ENCODE assay signal across 9 cellular contexts in the genomic region with DNA sequence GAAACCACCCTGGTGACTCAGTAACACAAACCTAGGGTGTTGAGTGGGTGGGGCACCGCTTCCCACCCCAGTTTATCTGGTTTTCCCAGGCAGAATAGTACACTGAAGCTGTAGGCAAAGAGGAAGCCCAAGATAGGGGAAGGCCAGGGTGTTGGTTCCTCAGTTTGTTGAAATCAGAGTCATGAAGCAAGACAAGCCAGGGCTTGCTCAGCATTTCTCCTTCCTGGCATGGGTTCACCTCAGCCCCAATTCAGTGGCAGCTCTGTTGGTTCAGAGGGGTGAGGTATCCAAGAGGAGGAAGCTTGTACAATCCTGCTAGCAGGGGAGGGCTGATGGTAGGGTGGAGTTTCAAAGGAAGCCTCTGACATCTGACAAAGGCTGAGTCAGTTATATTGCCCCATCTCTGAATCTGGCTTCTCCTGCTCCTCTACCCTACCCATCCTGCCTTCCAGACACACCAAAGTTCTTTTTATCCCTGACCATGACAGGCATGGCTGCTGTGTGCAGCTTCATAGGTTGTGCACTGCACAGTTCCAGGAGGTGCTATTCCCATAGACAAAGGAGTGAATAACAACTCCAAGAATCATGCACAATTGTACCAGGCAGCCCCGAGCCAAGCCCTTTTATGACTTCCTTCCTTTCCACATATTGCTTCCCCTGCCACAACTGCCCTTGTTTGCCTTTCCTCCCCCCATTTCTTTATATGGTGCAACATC. TPM values are rescaled to one million over a fixed set of nuclear protein-coding genes. Genes with fewer than 3 reads are reported as not detected.
DNase-seq lines count a peak whose midpoint lies in the region; ATAC-seq and TF ChIP-seq lines count a peak whose summit lies in the region.
"Had no signal": no experiment of that assay in that cellular context is flagged by ENCODE, and none has a peak within 500 bp of the region (broad histone marks: within the 10 kb centered on the region; RNA-seq: fewer than 3 reads in every experiment).

No MANE protein-coding gene starts in this region.

- H2BK15ac ChIP-seq in mesendoderm (replicated peaks; ENCODE audit: low read depth), result no peak overlapping the region

- ATAC-seq in HCT116 (peak; percentile 16), GM21717 (IDR thresholded peaks at IDR 0.05; ENCODE audit: unreplicated experiment) (no peak), GM21529 (IDR thresholded peaks at IDR 0.05; ENCODE audit: unreplicated experiment) (no peak)

- no peak overlapping the region for H3K4ac ChIP-seq in mesendoderm (ENCODE audit: low read depth, low read length)

- H3K79me1 ChIP-seq in mesendoderm (ENCODE audit: low read length), result no peaks in the 10 kb centered on the region

- H3K27me3 ChIP-seq in HCT116 (ENCODE audit: insufficient read depth, low read length) (no peaks in the 10 kb centered on the region), smooth muscle cell (ENCODE audit: low read depth) (no peaks in the 10 kb centered on the region), mesendoderm (ENCODE audit: insufficient read depth, low read length, poor library complexity) (no peaks in the 10 kb centered on the region)

- no peak overlapping the region for H2BK5ac ChIP-seq in mesendoderm (ENCODE audit: low read length)

- no peak overlapping the region for H3K9ac ChIP-seq in HCT116 (ENCODE audit: low read length)
- H3K9ac ChIP-seq in smooth muscle cell (ENCODE audit: low read depth), result no peak overlapping the region
- H3K9ac ChIP-seq in mesendoderm (ENCODE audit: low read length), result no peak overlapping the region

- H2BK120ac ChIP-seq in mesendoderm (ENCODE audit: low read depth, low read length), result no peak overlapping the region

- H3K9me3 ChIP-seq in HCT116 (ENCODE audit: control insufficient read depth in 1 of 2, insufficient read depth in 1 of 2, low read depth in 1 of 2, low read length in 2 of 2), result no peaks in the 10 kb centered on the region
- H3K9me3 ChIP-seq in smooth muscle cell (replicated peaks; ENCODE audit: low read depth), result no peaks in the 10 kb centered on the region

- no peak overlapping the region for H4K5ac ChIP-seq in mesendoderm (ENCODE audit: low read length)

- no peak for TF ChIP-seq CTCF in HCT116 (IDR thresholded peaks at IDR 0.05 in 2 of 3, conservative IDR thresholded peaks at IDR 0.05 in 1 of 3; ENCODE audit: borderline replicate concordance in 1 of 3, insufficient read depth in 1 of 3, low read depth in 2 of 3, low read length in 2 of 3)
- no peak for TF ChIP-seq CTCF in smooth muscle cell (IDR thresholded peaks at IDR 0.05; ENCODE audit: borderline replicate concordance, insufficient read depth, poor library complexity, severe bottlenecking)

- 64% methylated on average over 2 of the region's 2 CpGs for WGBS in smooth muscle cell (ENCODE audit: low lambda C conversion rate)
- WGBS in mesendoderm (ENCODE audit: extremely low coverage, insufficient coverage, low lambda C conversion rate), result no CpG with 5 or more reads among the region's 2 CpGs

- H3K9me2 ChIP-seq in HCT116 (ENCODE audit: insufficient read depth), result no peaks in the 10 kb centered on the region

- RAD21 ChIA-PET in HCT116 (lab: Charles Lee; ENCODE audit: low non-redundant PET in 1 of 2, low total read pairs in 2 of 2, uncharacterized antibody in 2 of 2, unreplicated experiment in 2 of 2), result no interaction called here

- no peak overlapping the region for H4K8ac ChIP-seq in mesendoderm (ENCODE audit: low read depth, low read length)

- CTCF ChIA-PET in HCT116 (lab: Charles Lee), result interaction anchor here (0.7 to 1.0 kb wide), 2 partner anchors 11 to 137 kb away, joined by 3 read pairs; no protein-coding TSS in a partner anchor

- TF ChIP-seq RAD21 in HCT116 (IDR thresholded peaks at IDR 0.05; ENCODE audit: low read depth), result no peak

- H3K27ac ChIP-seq in HCT116 (ENCODE audit: low read depth, low read length), result peak overlapping the region; percentile 8; the same call in 1 of the 2 replicates
- H3K27ac ChIP-seq in smooth muscle cell (ENCODE audit: low read depth), result peak overlapping the region; percentile 61
- H3K27ac ChIP-seq in mesendoderm (ENCODE audit: low read depth, low read length), result no peak overlapping the region

- peak; percentile 43 for DNase-seq in HCT116 (ENCODE audit: low read depth, low spot score)
- peak; percentile 59 for DNase-seq in SW480 (ENCODE audit: low spot score)
- DNase-seq in cardiac septum (ENCODE audit: low spot score), result peak; percentile 92
- DNase-seq in smooth muscle cell (lab: John Stamatoyannopoulos, UW; ENCODE audit: unreplicated experiment), result no peak
- DNase-seq in NCI-H2081 (lab: John Stamatoyannopoulos, UW), result no peak
- DNase-seq in mesendoderm, result no peak
- DNase-seq: glutamatergic neuron had no signal

- no peak overlapping the region for H2AK5ac ChIP-seq in mesendoderm (ENCODE audit: low read length)

- POLR2A ChIA-PET in HCT116 (lab: Charles Lee), result interaction anchor here (1.6 kb wide), 1 partner anchor 9 kb away, joined by 5 read pairs; no protein-coding TSS in a partner anchor

- no peaks in the 10 kb centered on the region for H4K20me1 ChIP-seq in HCT116 (ENCODE audit: insufficient read depth)
- no peaks in the 10 kb centered on the region for H4K20me1 ChIP-seq in smooth muscle cell (ENCODE audit: low read depth)

- peak overlapping the region in 1 of 2 experiments; percentile 31; a peak in 2 of 4 replicates for H3K4me3 ChIP-seq in HCT116 (replicated peaks in 1 of 2; ENCODE audit: low read depth in 1 of 2, low read length in 2 of 2)
- H3K4me3 ChIP-seq in smooth muscle cell, result no peak overlapping the region
- H3K4me3 ChIP-seq in mesendoderm (ENCODE audit: low read length), result no peak overlapping the region

- H3K18ac ChIP-seq in mesendoderm (ENCODE audit: low read length), result no peak overlapping the region

- peak overlapping the region; percentile 72 for H3K4me2 ChIP-seq in HCT116 (ENCODE audit: low read length)
- no peak overlapping the region for H3K4me2 ChIP-seq in smooth muscle cell
- H3K4me2 ChIP-seq in mesendoderm (ENCODE audit: low read length), result no peak overlapping the region

- no TSS peak for BruUV-seq in HCT116 (replicated peaks; lab: Mats Ljungman, UMichigan)

- H3K56ac ChIP-seq in mesendoderm (ENCODE audit: low read length), result no peak overlapping the region

- intact Hi-C loops in HCT116 (cut with micrococcal nuclease), result no loop called here
- intact Hi-C loops in cardiac septum (cut with DNase I), result no loop called here

- H3F3A ChIP-seq in smooth muscle cell (ENCODE audit: low read depth), result peaks cover 4% of the 10 kb centered on the region

- H3K4me1 ChIP-seq in HCT116 (ENCODE audit: control insufficient read depth in 1 of 2, insufficient read depth in 2 of 2, low read length in 2 of 2) (peaks cover 44 to 58% of the 10 kb centered on the region in 2 experiments), smooth muscle cell (ENCODE audit: low read depth) (peaks cover 15% of the 10 kb centered on the region), mesendoderm (ENCODE audit: control insufficient read depth, low read depth, low read length) (peaks cover 6% of the 10 kb centered on the region)

- H3K23ac ChIP-seq in mesendoderm (ENCODE audit: low read length), result no peak overlapping the region

- TF ChIP-seq POLR2A in HCT116 (IDR thresholded peaks at IDR 0.05; ENCODE audit: borderline replicate concordance, extremely low read depth, insufficient read depth, insufficient read length), result no peak

- no peaks in the 10 kb centered on the region for H3K79me2 ChIP-seq in HCT116 (ENCODE audit: insufficient read depth, low read length)
- H3K79me2 ChIP-seq in smooth muscle cell (ENCODE audit: low read depth), result no peaks in the 10 kb centered on the region
- no peaks in the 10 kb centered on the region for H3K79me2 ChIP-seq in mesendoderm (ENCODE audit: control insufficient read depth, insufficient read depth, low read length)

- H3K36me3 ChIP-seq in HCT116 (ENCODE audit: control insufficient read depth in 1 of 2, insufficient read depth in 2 of 2, low read length in 2 of 2) (no peaks in the 10 kb centered on the region), smooth muscle cell (ENCODE audit: low read depth) (no peaks in the 10 kb centered on the region), mesendoderm (ENCODE audit: control insufficient read depth, insufficient read depth, low read length) (no peaks in the 10 kb centered on the region)

- peak overlapping the region; percentile 70 for H2AFZ ChIP-seq in HCT116 (ENCODE audit: low read depth, low read length, poor library complexity, severe bottlenecking)
- peak overlapping the region; percentile 29 for H2AFZ ChIP-seq in smooth muscle cell (ENCODE audit: low read depth)

TF ChIP-seq in HCT116, 20 proteins besides CTCF, POLR2A, EP300 and RAD21 (continues in another document):
- 0 out of 2 replicates have a peak, but pooled peaks have one; percentile 16 for TF ChIP-seq POLR2AphosphoS5 (IDR thresholded peaks at IDR 0.05; ENCODE audit: low read depth, low read length)
- TF ChIP-seq SIN3A (IDR thresholded peaks at IDR 0.05; ENCODE audit: low read depth), result 0 out of 2 replicates have a peak, but pooled peaks have one; percentile 25
- peak; percentile 76 for TF ChIP-seq CEBPB (IDR thresholded peaks at IDR 0.05; ENCODE audit: low read depth)
- TF ChIP-seq, protein P1, sequence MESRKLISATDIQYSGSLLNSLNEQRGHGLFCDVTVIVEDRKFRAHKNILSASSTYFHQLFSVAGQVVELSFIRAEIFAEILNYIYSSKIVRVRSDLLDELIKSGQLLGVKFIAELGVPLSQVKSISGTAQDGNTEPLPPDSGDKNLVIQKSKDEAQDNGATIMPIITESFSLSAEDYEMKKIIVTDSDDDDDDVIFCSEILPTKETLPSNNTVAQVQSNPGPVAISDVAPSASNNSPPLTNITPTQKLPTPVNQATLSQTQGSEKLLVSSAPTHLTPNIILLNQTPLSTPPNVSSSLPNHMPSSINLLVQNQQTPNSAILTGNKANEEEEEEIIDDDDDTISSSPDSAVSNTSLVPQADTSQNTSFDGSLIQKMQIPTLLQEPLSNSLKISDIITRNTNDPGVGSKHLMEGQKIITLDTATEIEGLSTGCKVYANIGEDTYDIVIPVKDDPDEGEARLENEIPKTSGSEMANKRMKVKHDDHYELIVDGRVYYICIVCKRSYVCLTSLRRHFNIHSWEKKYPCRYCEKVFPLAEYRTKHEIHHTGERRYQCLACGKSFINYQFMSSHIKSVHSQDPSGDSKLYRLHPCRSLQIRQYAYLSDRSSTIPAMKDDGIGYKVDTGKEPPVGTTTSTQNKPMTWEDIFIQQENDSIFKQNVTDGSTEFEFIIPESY (IDR thresholded peaks at IDR 0.05; ENCODE audit: extremely low read depth, insufficient replicate concordance, low read length), result no peak
- TF ChIP-seq ZNF274 (IDR thresholded peaks at IDR 0.05; ENCODE audit: low read depth, low read length), result no peak

RNA-seq across cellular contexts. Expression of a gene that starts 24.9 kb away (rescaled TPM):
- total RNA-seq in HCT116 (2021; ENCODE audit: unreplicated experiment) (167 TPM), cardiac septum (79.4 TPM), smooth muscle cell (121 and 149 TPM in 2 replicates)
- polyA plus RNA-seq in HCT116 (2012), result 107 and 113 TPM in 2 replicates
- 101 and 111 TPM in 2 replicates for polyA plus RNA-seq in smooth muscle cell
- 89.5 TPM for polyA plus RNA-seq in mesendoderm (2013, experiment 1 of 2)
- 88.3 TPM for polyA plus RNA-seq in mesendoderm (2013, experiment 2 of 2)

RNA-seq across cellular contexts. Expression of a gene that starts 26.7 kb away (rescaled TPM):
- total RNA-seq in HCT116 (2021; ENCODE audit: unreplicated experiment) (5.4 TPM), cardiac septum (5.5 TPM), smooth muscle cell (13.0 and 14.7 TPM in 2 replicates)
- 4.6 and 6.3 TPM in 2 replicates for polyA plus RNA-seq in HCT116 (2012)
- polyA plus RNA-seq in smooth muscle cell, result 18.9 and 21.2 TPM in 2 replicates
- 25.9 TPM for polyA plus RNA-seq in mesendoderm (2013, experiment 1 of 2)
- 26.7 TPM for polyA plus RNA-seq in mesendoderm (2013, experiment 2 of 2)

Comparison
In these comparisons a context has a peak if more than half of its experiments do, and no peak if none do; other contexts are left out.
1. DNase-seq: peak in HCT116 (single experiment), SW480 (single experiment) and cardiac septum (single experiment); none in smooth muscle cell (single experiment), NCI-H2081 (0 of 2) and mesendoderm (single experiment).